Comparison of ENCODE assay signal across 12 cellular contexts in genomic region chr15:55277715-55278114, GRCh38. TPM values are rescaled to one million over a fixed set of nuclear protein-coding genes. Genes with fewer than 3 reads are reported as not detected.
DNase-seq lines count a peak whose midpoint lies in the region; ATAC-seq and TF ChIP-seq lines count a peak whose summit lies in the region.
"Had no signal": no experiment of that assay in that cellular context is flagged by ENCODE, and none has a peak within 500 bp of the region (broad histone marks: within the 10 kb centered on the region; RNA-seq: fewer than 3 reads in every experiment).

No MANE protein-coding gene starts in this region.

- no peaks in the 10 kb centered on the region for H3K9me3 Mint-ChIP-seq in activated naive CD4-positive, alpha-beta T cell treated with anti-CD3 and anti-CD28 coated beads, Interleukin-2, amount 50 U/mL, for 24 hours
- H3K9me3 Mint-ChIP-seq in activated CD8-positive, alpha-beta T cell treated with anti-CD3 and anti-CD28 coated beads, Interleukin-2, amount 10 ng/mL, durations not matched to agents 7 days and 5 days (ENCODE audit: insufficient read depth): peaks cover 6% of the 10 kb centered on the region
- no peaks in the 10 kb centered on the region for H3K9me3 Mint-ChIP-seq in memory B cell
- peaks cover 8% of the 10 kb centered on the region for H3K9me3 Mint-ChIP-seq in progenitor cell of endocrine pancreas (ENCODE audit: low read depth)

- POLR2A ChIA-PET in activated CD8-positive, alpha-beta T cell treated with anti-CD3 and anti-CD28 coated beads, Interleukin-2, amount 10 ng/mL, durations not matched to agents 7 days and 5 days (lab: Charles Lee): interaction anchor here (1.4 to 2.7 kb wide), 4 partner anchors 10 to 27 kb away, joined by 4 to 23 read pairs (median 10); no protein-coding TSS in a partner anchor

- H3K27ac Mint-ChIP-seq in activated naive CD4-positive, alpha-beta T cell treated with anti-CD3 and anti-CD28 coated beads, Interleukin-2, amount 50 U/mL, for 24 hours: peak overlapping the region; percentile 66
- peak overlapping the region; percentile 97 for H3K27ac Mint-ChIP-seq in activated CD8-positive, alpha-beta T cell treated with anti-CD3 and anti-CD28 coated beads, Interleukin-2, amount 10 ng/mL, durations not matched to agents 7 days and 5 days
- H3K27ac Mint-ChIP-seq in memory B cell (peak overlapping the region; percentile 83), progenitor cell of endocrine pancreas (no peak overlapping the region)

- no peak for DNase-seq in activated naive CD4-positive, alpha-beta T cell treated with Interleukin-2 at 50 U/mL for 16 hours
- DNase-seq in activated CD8-positive, alpha-beta T cell treated with anti-CD3 and anti-CD28 coated beads, Interleukin-2, amount 10 ng/mL, durations not matched to agents 7 days and 5 days: no peak
- DNase-seq in memory B cell (ENCODE audit: low spot score in 2 of 2): no peak
- DNase-seq in left lobe of liver (ENCODE audit: low spot score): no peak
- DNase-seq in inferior parietal cortex (ENCODE audit: extremely low spot score): no peak
- DNase-seq in progenitor cell of endocrine pancreas (ENCODE audit: low spot score, unreplicated experiment): no peak
- DNase-seq: DMS53, NCI-H1092, NCI-H2227 treated with DMSO at 0.1 percent for 48 hours, testis had no signal

- H3K4me1 Mint-ChIP-seq in activated naive CD4-positive, alpha-beta T cell treated with anti-CD3 and anti-CD28 coated beads, Interleukin-2, amount 50 U/mL, for 24 hours: peaks cover 88% of the 10 kb centered on the region
- H3K4me1 Mint-ChIP-seq in activated CD8-positive, alpha-beta T cell treated with anti-CD3 and anti-CD28 coated beads, Interleukin-2, amount 10 ng/mL, durations not matched to agents 7 days and 5 days (ENCODE audit: low read depth): peaks cover 88% of the 10 kb centered on the region
- H3K4me1 Mint-ChIP-seq in memory B cell (peaks cover 33% of the 10 kb centered on the region), progenitor cell of endocrine pancreas (ENCODE audit: low read depth) (no peaks in the 10 kb centered on the region)

- H3K36me3 Mint-ChIP-seq in activated naive CD4-positive, alpha-beta T cell treated with anti-CD3 and anti-CD28 coated beads, Interleukin-2, amount 50 U/mL, for 24 hours: peaks cover 11% of the 10 kb centered on the region
- H3K36me3 Mint-ChIP-seq in activated CD8-positive, alpha-beta T cell treated with anti-CD3 and anti-CD28 coated beads, Interleukin-2, amount 10 ng/mL, durations not matched to agents 7 days and 5 days (ENCODE audit: low read depth): peaks cover 72% of the 10 kb centered on the region
- H3K36me3 Mint-ChIP-seq in memory B cell (peaks cover 3% of the 10 kb centered on the region), progenitor cell of endocrine pancreas (ENCODE audit: insufficient read depth) (no peaks in the 10 kb centered on the region)

- peak overlapping the region; percentile 42 for H3K4me3 Mint-ChIP-seq in activated naive CD4-positive, alpha-beta T cell treated with anti-CD3 and anti-CD28 coated beads, Interleukin-2, amount 50 U/mL, for 24 hours
- peak overlapping the region; percentile 70 for H3K4me3 Mint-ChIP-seq in activated CD8-positive, alpha-beta T cell treated with anti-CD3 and anti-CD28 coated beads, Interleukin-2, amount 10 ng/mL, durations not matched to agents 7 days and 5 days
- H3K4me3 Mint-ChIP-seq in memory B cell: no peak overlapping the region
- H3K4me3 Mint-ChIP-seq in progenitor cell of endocrine pancreas (ENCODE audit: low read depth): no peak overlapping the region

- CTCF ChIA-PET in activated CD8-positive, alpha-beta T cell treated with anti-CD3 and anti-CD28 coated beads, Interleukin-2, amount 10 ng/mL, durations not matched to agents 7 days and 5 days (lab: Charles Lee): interaction anchor here (0.6 to 2.4 kb wide), 8 partner anchors 10 to 81 kb away, joined by 3 to 27 read pairs (median 4); partner anchors contain the start of gene RSL24D1

- no peaks in the 10 kb centered on the region for H3K27me3 Mint-ChIP-seq in activated naive CD4-positive, alpha-beta T cell treated with anti-CD3 and anti-CD28 coated beads, Interleukin-2, amount 50 U/mL, for 24 hours
- H3K27me3 Mint-ChIP-seq in activated CD8-positive, alpha-beta T cell treated with anti-CD3 and anti-CD28 coated beads, Interleukin-2, amount 10 ng/mL, durations not matched to agents 7 days and 5 days (ENCODE audit: low read depth): no peaks in the 10 kb centered on the region
- H3K27me3 Mint-ChIP-seq in memory B cell (no peaks in the 10 kb centered on the region), progenitor cell of endocrine pancreas (no peaks in the 10 kb centered on the region)

- TF ChIP-seq CTCF in progenitor cell of endocrine pancreas (IDR thresholded peaks at IDR 0.05; ENCODE audit: unreplicated experiment): no peak

- ATAC-seq in activated CD8-positive, alpha-beta T cell treated with anti-CD3 and anti-CD28 coated beads, Interleukin-2, amount 10 ng/mL, durations not matched to agents 7 days and 5 days: no peak
- ATAC-seq in memory B cell (ENCODE audit: low read depth): no peak
- ATAC-seq in left lobe of liver: no peak
- no peak for ATAC-seq in GM19351 (IDR thresholded peaks at IDR 0.05; ENCODE audit: unreplicated experiment)

RNA-seq across cellular contexts. Expression of gene RAB27A, which starts 11.9 kb away (rescaled TPM):
- total RNA-seq in activated CD8-positive, alpha-beta T cell treated with anti-CD3 and anti-CD28 coated beads, Interleukin-2, amount 10 ng/mL, durations not matched to agents 7 days and 5 days: 100 to 1,000 TPM; 102 to 105 TPM
- total RNA-seq in left lobe of liver (16.7 TPM), progenitor cell of endocrine pancreas (14.0 and 14.5 TPM in 2 replicates)

RNA-seq across cellular contexts. Expression of gene PIGBOS1, which starts 41.2 kb away (rescaled TPM):
- 10 to 100 TPM in 1 of 2 experiments, 1 to 10 TPM in 1; 8.9 to 12.2 TPM for total RNA-seq in activated CD8-positive, alpha-beta T cell treated with anti-CD3 and anti-CD28 coated beads, Interleukin-2, amount 10 ng/mL, durations not matched to agents 7 days and 5 days
- total RNA-seq in left lobe of liver: 7.0 TPM
- total RNA-seq in progenitor cell of endocrine pancreas: 13.5 and 13.6 TPM in 2 replicates

RNA-seq across cellular contexts. Expression of gene PIGB, which starts 41.3 kb away (rescaled TPM):
- 10 to 100 TPM; 16.4 to 23.7 TPM for total RNA-seq in activated CD8-positive, alpha-beta T cell treated with anti-CD3 and anti-CD28 coated beads, Interleukin-2, amount 10 ng/mL, durations not matched to agents 7 days and 5 days
- 5.4 TPM for total RNA-seq in left lobe of liver
- total RNA-seq in progenitor cell of endocrine pancreas: 16.2 and 17.6 TPM in 2 replicates

Comparison
In these comparisons a context has a peak if more than half of its experiments do, and no peak if none do; other contexts are left out.
1. H3K4me3 Mint-ChIP-seq: peak in activated naive CD4-positive, alpha-beta T cell treated with anti-CD3 and anti-CD28 coated beads, Interleukin-2, amount 50 U/mL, for 24 hours (single experiment) and activated CD8-positive, alpha-beta T cell treated with anti-CD3 and anti-CD28 coated beads, Interleukin-2, amount 10 ng/mL, durations not matched to agents 7 days and 5 days (single experiment); none in memory B cell (single experiment) and progenitor cell of endocrine pancreas (single experiment).